Comparison of ENCODE assay signal across 15 cellular contexts in genomic region chr4:27081675-27082579, GRCh38.
DNase-seq lines count a peak whose midpoint lies in the region; ATAC-seq and TF ChIP-seq lines count a peak whose summit lies in the region.
"Had no signal": no experiment of that assay in that cellular context is flagged by ENCODE, and none has a peak within 500 bp of the region (broad histone marks: within the 10 kb centered on the region; RNA-seq: fewer than 3 reads in every experiment).

No MANE protein-coding gene starts in this region.

- ATAC-seq in GM18907 (IDR thresholded peaks at IDR 0.05; ENCODE audit: unreplicated experiment) (peak; percentile 76), GM21717 (IDR thresholded peaks at IDR 0.05; ENCODE audit: unreplicated experiment) (peak; percentile 85), HG03175 (IDR thresholded peaks at IDR 0.05; ENCODE audit: unreplicated experiment) (peak; percentile 53)
- no peak for ATAC-seq in activated naive CD8-positive, alpha-beta T cell treated with anti-CD3 and anti-CD28 coated beads, Interleukin-2, amount 50 U/mL, for 24 hours
- ATAC-seq: activated CD4-positive, CD25-positive, alpha-beta regulatory T cell treated with anti-CD3 and anti-CD28 coated beads, Interleukin-2, amount 50 U/mL, for 24 hours; stimulated activated memory B cell treated with anti-CD40 and anti-IgM and Interleukin-4, amounts not matched to agents 10 μg/mL and 1 μg/mL and 100 μg/mL, for 72 hours had no signal

- TF ChIP-seq CTCF in lower leg skin (IDR thresholded peaks at IDR 0.05) = no peak

- no peak for TF ChIP-seq POLR2A in lower leg skin (IDR thresholded peaks at IDR 0.05)

- no peak overlapping the region for H3K4me3 Mint-ChIP-seq in activated naive CD8-positive, alpha-beta T cell treated with anti-CD3 and anti-CD28 coated beads, Interleukin-2, amount 50 U/mL, for 24 hours
- H3K4me3 Mint-ChIP-seq: CD4-positive, CD25-positive, alpha-beta regulatory T cell; memory B cell; stimulated activated memory B cell treated with anti-CD40 and anti-IgM and Interleukin-4, amounts not matched to agents 10 μg/mL and 1 μg/mL and 100 μg/mL, for 72 hours had no signal

- H3K9me3 Mint-ChIP-seq in activated naive CD8-positive, alpha-beta T cell treated with anti-CD3 and anti-CD28 coated beads, Interleukin-2, amount 50 U/mL, for 24 hours = no peaks in the 10 kb centered on the region

- WGBS in lower leg skin, 2 donors = 52 to 56% methylated on average over 6 of the region's 6 CpGs

- peaks cover 39% of the 10 kb centered on the region for H3K27me3 Mint-ChIP-seq in activated naive CD8-positive, alpha-beta T cell treated with anti-CD3 and anti-CD28 coated beads, Interleukin-2, amount 50 U/mL, for 24 hours

- intact Hi-C loops in lower leg skin (cut with DNase I; ENCODE audit: low total_unique reads) = no loop called here

- peak; percentile 10 to 32 for DNase-seq in lower leg skin (ENCODE audit: low spot score in 2 of 2)
- no peak for DNase-seq in effector CD4-positive, alpha-beta T cell
- DNase-seq in GDM1 (lab: John Stamatoyannopoulos, UW) = no peak
- no peak for DNase-seq in NCI-H2081 (lab: John Stamatoyannopoulos, UW)
- DNase-seq in activated naive CD8-positive, alpha-beta T cell treated with anti-CD3 and anti-CD28 coated beads, Interleukin-2, amount 50 U/mL, for 24 hours = no peak
- DNase-seq: activated gamma-delta T cell; CD4-positive, CD25-positive, alpha-beta regulatory T cell; NCI-H69; ovary had no signal

- no peaks in the 10 kb centered on the region for H3K36me3 Mint-ChIP-seq in activated naive CD8-positive, alpha-beta T cell treated with anti-CD3 and anti-CD28 coated beads, Interleukin-2, amount 50 U/mL, for 24 hours (ENCODE audit: low read depth)
- H3K36me3 Mint-ChIP-seq: CD4-positive, CD25-positive, alpha-beta regulatory T cell; stimulated activated memory B cell treated with anti-CD40 and anti-IgM and Interleukin-4, amounts not matched to agents 10 μg/mL and 1 μg/mL and 100 μg/mL, for 72 hours had no signal

- H3K4me1 Mint-ChIP-seq in activated naive CD8-positive, alpha-beta T cell treated with anti-CD3 and anti-CD28 coated beads, Interleukin-2, amount 50 U/mL, for 24 hours = peaks cover 9% of the 10 kb centered on the region

- H3K4me3 ChIP-seq in lower leg skin (ENCODE audit: low read depth, poor library complexity, severe bottlenecking) = no peak overlapping the region
- H3K4me3 ChIP-seq: ovary had no signal

- no peak overlapping the region for H3K27ac Mint-ChIP-seq in activated naive CD8-positive, alpha-beta T cell treated with anti-CD3 and anti-CD28 coated beads, Interleukin-2, amount 50 U/mL, for 24 hours
- H3K27ac Mint-ChIP-seq: CD4-positive, CD25-positive, alpha-beta regulatory T cell; memory B cell; stimulated activated memory B cell treated with anti-CD40 and anti-IgM and Interleukin-4, amounts not matched to agents 10 μg/mL and 1 μg/mL and 100 μg/mL, for 72 hours had no signal

Comparison
In these comparisons a context has a peak if more than half of its experiments do, and no peak if none do; other contexts are left out.
1. DNase-seq: peak in lower leg skin (2 of 2); none in effector CD4-positive, alpha-beta T cell (single experiment), GDM1 (single experiment), NCI-H2081 (0 of 2) and activated naive CD8-positive, alpha-beta T cell treated with anti-CD3 and anti-CD28 coated beads, Interleukin-2, amount 50 U/mL, for 24 hours (single experiment).